ENCODE assay signal across 8 cellular contexts in genomic region chr17:2396192-2396567, GRCh38. TPM values are rescaled to one million over a fixed set of nuclear protein-coding genes. Genes with fewer than 3 reads are reported as not detected.
A peak's percentile ranks its signal among the peaks of the same experiment; 100 is the strongest.
DNase-seq lines count a peak whose midpoint lies in the region; ATAC-seq lines count a peak whose summit lies in the region.

No MANE protein-coding gene starts in this region.

- peak overlapping the region; percentile 82 for H2AK5ac ChIP-seq in neuronal stem cell (ENCODE audit: low read depth, low read length)

- H4K8ac ChIP-seq in neuronal stem cell (ENCODE audit: low read depth, low read length): no peak overlapping the region

- H2BK12ac ChIP-seq in neuronal stem cell (ENCODE audit: low read length): peak overlapping the region; percentile 24

- H3K4me1 ChIP-seq in CD4-positive, alpha-beta memory T cell (ENCODE audit: insufficient read depth, low read length): peaks cover 65% of the 10 kb centered on the region
- H3K4me1 ChIP-seq in effector memory CD4-positive, alpha-beta T cell (ENCODE audit: control insufficient read depth, insufficient read depth, low read length, poor library complexity, severe bottlenecking): peaks cover 61% of the 10 kb centered on the region
- peaks cover 41 to 71% of the 10 kb centered on the region in 2 donors for H3K4me1 ChIP-seq in neuronal stem cell (ENCODE audit: control insufficient read depth in 2 of 2, insufficient read depth in 1 of 2, low read depth in 1 of 2, low read length in 2 of 2)

- no peaks in the 10 kb centered on the region for H3K27me3 ChIP-seq in CD4-positive, alpha-beta memory T cell (ENCODE audit: insufficient read depth, low read length)
- H3K27me3 ChIP-seq in effector memory CD4-positive, alpha-beta T cell (replicated peaks; ENCODE audit: control insufficient read depth, insufficient read depth, low read length, poor library complexity, severe bottlenecking): no peaks in the 10 kb centered on the region
- no peaks in the 10 kb centered on the region for H3K27me3 ChIP-seq in neuronal stem cell (ENCODE audit: control insufficient read depth in 3 of 3, insufficient read depth in 3 of 3, low read depth in 1 of 3, low read length in 3 of 3)

- CTCF ChIA-PET in CD4-positive, alpha-beta memory T cell (lab: Charles Lee; ENCODE audit: partially characterized antibody): interaction anchor here (1.3 kb wide), 2 partner anchors 14 to 20 kb away, joined by 3 to 4 read pairs; no protein-coding TSS in a partner anchor

- H3K4ac ChIP-seq in neuronal stem cell (ENCODE audit: low read length): peak overlapping the region; percentile 81

- H3K4me3 ChIP-seq in CD4-positive, alpha-beta memory T cell (ENCODE audit: low read length in 2 of 2): no peak overlapping the region
- peak overlapping the region; percentile 1 for H3K4me3 ChIP-seq in effector memory CD4-positive, alpha-beta T cell (ENCODE audit: insufficient read depth, low read depth, low read length, poor library complexity, severe bottlenecking)
- peak overlapping the region; percentile 36 to 45 for H3K4me3 ChIP-seq in neuronal stem cell (ENCODE audit: low read length in 2 of 2)

- H2BK120ac ChIP-seq in neuronal stem cell (ENCODE audit: low read depth, low read length): peak overlapping the region; percentile 95

- WGBS in neuronal stem cell (ENCODE audit: extremely low coverage in 2 of 2, insufficient read length in 2 of 2, insufficient replicate concordance in 1 of 2), 2 donors: no CpG with 5 or more reads among the region's 7 CpGs

- H3K27me3 Mint-ChIP-seq in CD4-positive, alpha-beta memory T cell: peaks cover 0 to 3% of the 10 kb centered on the region in 2 donors

- peak overlapping the region; percentile 91 for H2BK5ac ChIP-seq in neuronal stem cell (ENCODE audit: low read length)

- DNase-seq in CD4-positive, alpha-beta memory T cell: peak in 1 of 5 donors; percentile 7
- DNase-seq in NCI-H69 (lab: John Stamatoyannopoulos, UW): peak; percentile 17
- no peak for DNase-seq in effector memory CD4-positive, alpha-beta T cell
- DNase-seq in neuronal stem cell (ENCODE audit: low spot score): no peak
- no peak for DNase-seq in activated effector memory CD4-positive, alpha-beta T cell treated with anti-CD3 and anti-CD28 coated beads, Interleukin-2, amount 50 U/mL, for 16 hours

- peaks cover 0 to 9% (median 0%) of the 10 kb centered on the region in 8 donors for H3K9me3 Mint-ChIP-seq in CD4-positive, alpha-beta memory T cell

- peak overlapping the region; percentile 96 for H3K18ac ChIP-seq in neuronal stem cell (ENCODE audit: low read length)

- POLR2A ChIA-PET in CD4-positive, alpha-beta memory T cell (lab: Charles Lee; ENCODE audit: partially characterized antibody): no interaction called here

- peak overlapping the region in 7 of 8 donors; percentile 38 to 84 (median 72) for H3K4me3 Mint-ChIP-seq in CD4-positive, alpha-beta memory T cell

- H3K36me3 ChIP-seq in CD4-positive, alpha-beta memory T cell (ENCODE audit: insufficient read depth, low read length): no peaks in the 10 kb centered on the region
- peaks cover 3% of the 10 kb centered on the region for H3K36me3 ChIP-seq in effector memory CD4-positive, alpha-beta T cell (ENCODE audit: control insufficient read depth, insufficient read depth, low read length)
- peaks cover 0 to 7% of the 10 kb centered on the region in 2 donors for H3K36me3 ChIP-seq in neuronal stem cell (replicated peaks in 1 of 2; ENCODE audit: control insufficient read depth in 2 of 2, insufficient read depth in 2 of 2, low read length in 2 of 2)

- peaks cover 34 to 78% (median 48%) of the 10 kb centered on the region in 4 donors for H3K4me1 Mint-ChIP-seq in CD4-positive, alpha-beta memory T cell

- H3K4me2 ChIP-seq in neuronal stem cell (ENCODE audit: insufficient read depth, low read length, poor library complexity, severe bottlenecking): peak overlapping the region; percentile 65

- peaks cover 0 to 22% of the 10 kb centered on the region in 2 donors for H3K36me3 Mint-ChIP-seq in CD4-positive, alpha-beta memory T cell

- ATAC-seq in GM21526 (IDR thresholded peaks at IDR 0.05; ENCODE audit: low FRiP score, unreplicated experiment) (no peak), HG02588 (IDR thresholded peaks at IDR 0.05; ENCODE audit: unreplicated experiment) (no peak), HG03095 (IDR thresholded peaks at IDR 0.05; ENCODE audit: unreplicated experiment) (no peak)

- H3K79me1 ChIP-seq in neuronal stem cell (ENCODE audit: low read depth, low read length): peaks cover 20% of the 10 kb centered on the region

- no peak overlapping the region for H3K14ac ChIP-seq in neuronal stem cell (ENCODE audit: low read length)

- H3K9me3 ChIP-seq in CD4-positive, alpha-beta memory T cell (ENCODE audit: control insufficient read depth in 1 of 2, low read length in 2 of 2): no peaks in the 10 kb centered on the region
- no peaks in the 10 kb centered on the region for H3K9me3 ChIP-seq in effector memory CD4-positive, alpha-beta T cell (ENCODE audit: control insufficient read depth, low read length)
- no peaks in the 10 kb centered on the region for H3K9me3 ChIP-seq in neuronal stem cell (replicated peaks in 1 of 2; ENCODE audit: control insufficient read depth in 2 of 2, insufficient read depth in 1 of 2, low read depth in 1 of 2, low read length in 2 of 2)

- H3K27ac ChIP-seq in CD4-positive, alpha-beta memory T cell (ENCODE audit: low read depth, low read length): peak overlapping the region; percentile 51
- H3K27ac ChIP-seq in effector memory CD4-positive, alpha-beta T cell (ENCODE audit: insufficient read depth, low read length, poor library complexity, severe bottlenecking): peak overlapping the region; percentile 49
- H3K27ac ChIP-seq in neuronal stem cell (replicated peaks; ENCODE audit: low read length): peak overlapping the region; percentile 79

- peak overlapping the region; percentile 92 for H3K9ac ChIP-seq in neuronal stem cell (ENCODE audit: low read depth, low read length, poor library complexity)

- peak overlapping the region; percentile 76 for H3K23ac ChIP-seq in neuronal stem cell (ENCODE audit: low read depth, low read length, poor library complexity)

- peak overlapping the region; percentile 89 for H2BK15ac ChIP-seq in neuronal stem cell (ENCODE audit: low read length)

- peak overlapping the region; percentile 38 for H4K91ac ChIP-seq in neuronal stem cell (ENCODE audit: low read depth, low read length, poor library complexity)

- peak overlapping the region; percentile 82 for H2AFZ ChIP-seq in neuronal stem cell (ENCODE audit: low read length)

- H3K27ac Mint-ChIP-seq in CD4-positive, alpha-beta memory T cell: peak overlapping the region; percentile 1 to 100 (median 86)

- intact Hi-C loops in CD4-positive, alpha-beta memory T cell (cut with micrococcal nuclease): no loop called here

RNA-seq across cellular contexts. Expression of gene MNT, which starts 4.7 kb away (rescaled TPM):
- total RNA-seq in CD4-positive, alpha-beta memory T cell: 10 to 100 TPM; 45.0 to 50.7 TPM
- polyA plus RNA-seq in CD4-positive, alpha-beta memory T cell: 1 to 10 TPM in 1 of 2 donors, under 1 TPM in 1; 0.29 to 1.4 TPM
- 14.3 TPM for polyA plus RNA-seq in neuronal stem cell (2013, experiment 1 of 2)
- 15.1 TPM for polyA plus RNA-seq in neuronal stem cell (2013, experiment 2 of 2)

RNA-seq across cellular contexts. Expression of gene SGSM2, which starts 58.9 kb away (rescaled TPM):
- 100 to 1,000 TPM; 133 to 137 TPM for total RNA-seq in CD4-positive, alpha-beta memory T cell
- 10 to 100 TPM in 1 of 2 donors, 1 to 10 TPM in 1; 6.2 to 15.8 TPM for polyA plus RNA-seq in CD4-positive, alpha-beta memory T cell
- 69.6 TPM for polyA plus RNA-seq in neuronal stem cell (2013, experiment 1 of 2)
- 67.4 TPM for polyA plus RNA-seq in neuronal stem cell (2013, experiment 2 of 2)

RNA-seq across cellular contexts. Expression of gene TSR1, which starts 59.9 kb away (rescaled TPM):
- total RNA-seq in CD4-positive, alpha-beta memory T cell: 10 to 100 TPM; 22.6 to 31.7 TPM
- 10 to 100 TPM; 14.3 to 22.2 TPM for polyA plus RNA-seq in CD4-positive, alpha-beta memory T cell
- polyA plus RNA-seq in neuronal stem cell (2013, experiment 1 of 2): 13.1 TPM
- polyA plus RNA-seq in neuronal stem cell (2013, experiment 2 of 2): 13.0 TPM

Comparison
In these comparisons a context has a peak if more than half of its experiments do, and no peak if none do; other contexts are left out.
1. H3K4me3 ChIP-seq: peak in effector memory CD4-positive, alpha-beta T cell (single experiment) and neuronal stem cell (2 of 2); none in CD4-positive, alpha-beta memory T cell (0 of 2).
2. Peak in every context shown above with its lines, with median percentiles within 50 percentile points of each other: H3K27ac ChIP-seq.